In the genomic region with DNA sequence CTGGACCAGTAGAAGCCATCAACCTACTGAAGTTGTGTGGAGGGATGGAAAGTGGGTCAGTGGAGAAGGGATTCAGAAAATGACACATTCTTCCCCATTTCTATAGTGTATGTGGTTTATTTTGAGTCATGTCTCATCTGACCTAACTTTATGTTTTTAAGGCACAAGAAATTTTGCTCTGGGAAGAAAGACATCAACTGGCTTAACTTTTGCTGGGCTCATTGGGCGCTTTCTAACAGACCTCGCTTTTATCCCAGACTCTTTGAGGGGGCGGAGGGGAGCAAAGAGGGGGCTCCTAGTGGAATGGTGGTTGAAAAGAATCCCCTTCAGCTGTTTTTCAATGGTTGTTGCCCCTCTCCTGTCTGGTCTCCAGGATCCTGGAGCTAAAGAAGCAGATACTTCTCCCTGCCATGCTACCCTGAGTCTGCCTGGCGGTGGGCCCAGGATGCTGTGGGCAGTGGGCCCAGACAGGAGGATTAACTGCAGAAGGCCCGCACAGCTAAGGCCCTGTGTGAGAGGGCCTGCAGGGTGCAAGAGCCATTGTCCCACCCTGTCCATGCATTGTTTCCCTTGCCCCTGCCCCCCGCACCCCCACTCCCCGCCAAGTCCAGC, we compare ENCODE assay signal across 11 cellular contexts. TPM values are rescaled to one million over a fixed set of nuclear protein-coding genes. Genes with fewer than 3 reads are reported as not detected.
DNase-seq lines count a peak whose midpoint lies in the region; ATAC-seq and TF ChIP-seq lines count a peak whose summit lies in the region.
"Had no signal": no experiment of that assay in that cellular context is flagged by ENCODE, and none has a peak within 500 bp of the region (broad histone marks: within the 10 kb centered on the region; RNA-seq: fewer than 3 reads in every experiment).

No MANE protein-coding gene starts in this region.

- H3K4me2 ChIP-seq in PC-9: no peak overlapping the region
- H3K4me2 ChIP-seq: neural progenitor cell had no signal

- peaks cover 46% of the 10 kb centered on the region for H3K4me1 Mint-ChIP-seq in chondrocyte (ENCODE audit: low read depth)
- peaks cover 11 to 22% (median 16%) of the 10 kb centered on the region in 7 donors for H3K4me1 Mint-ChIP-seq in naive thymus-derived CD4-positive, alpha-beta T cell
- H3K4me1 Mint-ChIP-seq: neural progenitor cell had no signal

- no peak overlapping the region for H3K27ac ChIP-seq in naive thymus-derived CD4-positive, alpha-beta T cell (ENCODE audit: low read depth, low read length)
- no peak overlapping the region for H3K27ac ChIP-seq in PC-9
- H3K27ac ChIP-seq: neural progenitor cell, WERI-Rb-1 had no signal

- BruUV-seq in PC-9 (replicated peaks; lab: Mats Ljungman, UMichigan): no TSS peak

- no peaks in the 10 kb centered on the region for H3K4me1 ChIP-seq in naive thymus-derived CD4-positive, alpha-beta T cell (ENCODE audit: control insufficient read depth in 2 of 2, insufficient read depth in 2 of 2, low read length in 2 of 2)
- peaks cover 44% of the 10 kb centered on the region for H3K4me1 ChIP-seq in PC-9 (replicated peaks; ENCODE audit: insufficient read depth)
- H3K4me1 ChIP-seq: neural progenitor cell had no signal

- H3K9me3 ChIP-seq in MG63: no peaks in the 10 kb centered on the region
- H3K9me3 ChIP-seq in naive thymus-derived CD4-positive, alpha-beta T cell (ENCODE audit: control insufficient read depth in 2 of 3, low read length in 3 of 3): no peaks in the 10 kb centered on the region
- H3K9me3 ChIP-seq in PC-9 (ENCODE audit: insufficient read depth, low read depth): no peaks in the 10 kb centered on the region

- no peaks in the 10 kb centered on the region for H3K27me3 Mint-ChIP-seq in chondrocyte (ENCODE audit: low read depth)
- no peaks in the 10 kb centered on the region for H3K27me3 Mint-ChIP-seq in naive thymus-derived CD4-positive, alpha-beta T cell

- POLR2A ChIA-PET in naive thymus-derived CD4-positive, alpha-beta T cell (lab: Charles Lee): no interaction called here
- POLR2A ChIA-PET in PC-9 (lab: Charles Lee; ENCODE audit: unreplicated experiment): no interaction called here

- peaks cover 25% of the 10 kb centered on the region for H3K36me3 Mint-ChIP-seq in chondrocyte (ENCODE audit: low read depth)
- H3K36me3 Mint-ChIP-seq in naive thymus-derived CD4-positive, alpha-beta T cell: peaks cover 0 to 19% (median 10%) of the 10 kb centered on the region in 5 donors

- peak; percentile 7 for ATAC-seq in naive thymus-derived CD4-positive, alpha-beta T cell
- ATAC-seq in HG03571 (IDR thresholded peaks at IDR 0.05; ENCODE audit: unreplicated experiment): no peak

- 0 out of 2 replicates have a peak, but pooled peaks cover 5% of the 10 kb centered on the region for H3K79me2 ChIP-seq in PC-9 (ENCODE audit: low read depth)

- H3K4me3 ChIP-seq in MG63 (no peak overlapping the region), PC-9 (no peak overlapping the region)
- H3K4me3 ChIP-seq in naive thymus-derived CD4-positive, alpha-beta T cell (ENCODE audit: low read length): no peak overlapping the region
- H3K4me3 ChIP-seq: neural progenitor cell had no signal

- H3K4me3 Mint-ChIP-seq in chondrocyte (ENCODE audit: unreplicated experiment): no peak overlapping the region
- no peak overlapping the region for H3K4me3 Mint-ChIP-seq in naive thymus-derived CD4-positive, alpha-beta T cell
- H3K4me3 Mint-ChIP-seq: neural progenitor cell had no signal

- CTCF ChIA-PET in naive thymus-derived CD4-positive, alpha-beta T cell (lab: Charles Lee): no interaction called here
- CTCF ChIA-PET in PC-9 (lab: Charles Lee): no interaction called here

- no peaks in the 10 kb centered on the region for H3K9me2 ChIP-seq in PC-9 (ENCODE audit: insufficient read depth)

- peak overlapping the region; percentile 51 for H3K27ac Mint-ChIP-seq in chondrocyte (ENCODE audit: unreplicated experiment)
- peak overlapping the region in 5 of 9 donors; percentile 1 to 71 (median 47) for H3K27ac Mint-ChIP-seq in naive thymus-derived CD4-positive, alpha-beta T cell
- H3K27ac Mint-ChIP-seq: neural progenitor cell had no signal

- H4K20me1 ChIP-seq in PC-9 (ENCODE audit: insufficient read depth): no peaks in the 10 kb centered on the region

- no peaks in the 10 kb centered on the region for H3K27me3 ChIP-seq in MG63
- H3K27me3 ChIP-seq in naive thymus-derived CD4-positive, alpha-beta T cell (ENCODE audit: control insufficient read depth in 2 of 2, insufficient read depth in 2 of 2, low read length in 2 of 2): no peaks in the 10 kb centered on the region
- H3K27me3 ChIP-seq in PC-9 (ENCODE audit: insufficient read depth, low read depth): no peaks in the 10 kb centered on the region
- H3K27me3 ChIP-seq: neural progenitor cell had no signal

- peak; percentile 63 for DNase-seq in CD1c-positive myeloid dendritic cell (ENCODE audit: extremely low spot score)
- peak; percentile 81 for DNase-seq in MG63
- peak; percentile 58 for DNase-seq in chondrocyte (ENCODE audit: low spot score)
- DNase-seq in naive thymus-derived CD4-positive, alpha-beta T cell: no peak
- DNase-seq in PC-9: no peak
- no peak for DNase-seq in GM10266 (ENCODE audit: extremely low spot score)
- DNase-seq in COR-L47 (lab: John Stamatoyannopoulos, UW): no peak
- DNase-seq: Kasumi-1, WERI-Rb-1 had no signal

- peaks cover 32% of the 10 kb centered on the region for H3F3A ChIP-seq in PC-9 (ENCODE audit: insufficient read depth, low read depth)

- no peak for TF ChIP-seq CTCF in chondrocyte (IDR thresholded peaks at IDR 0.05)
- TF ChIP-seq CTCF in PC-9 (conservative IDR thresholded peaks at IDR 0.05): no peak
- no peak for TF ChIP-seq CTCF in GM10266 (IDR thresholded peaks at IDR 0.05; ENCODE audit: control insufficient read depth, insufficient read depth, low read depth, missing control alignments)

- H3K36me3 ChIP-seq in MG63: peaks cover 5% of the 10 kb centered on the region; the same call in 1 of the 2 replicates
- peaks cover 4 to 26% (median 7%) of the 10 kb centered on the region in 3 experiments for H3K36me3 ChIP-seq in naive thymus-derived CD4-positive, alpha-beta T cell (ENCODE audit: control insufficient read depth in 2 of 3, insufficient read depth in 3 of 3, low read length in 3 of 3)
- H3K36me3 ChIP-seq in PC-9 (ENCODE audit: low read depth): no peaks in the 10 kb centered on the region
- H3K36me3 ChIP-seq: neural progenitor cell had no signal

- intact Hi-C loops in naive thymus-derived CD4-positive, alpha-beta T cell (cut with micrococcal nuclease): no loop called here
- intact Hi-C loops in PC-9 (cut with micrococcal nuclease; ENCODE audit: unreplicated experiment): no loop called here

- no peaks in the 10 kb centered on the region for H3K9me3 Mint-ChIP-seq in chondrocyte (ENCODE audit: low read depth)
- no peaks in the 10 kb centered on the region for H3K9me3 Mint-ChIP-seq in naive thymus-derived CD4-positive, alpha-beta T cell
- H3K9me3 Mint-ChIP-seq: neural progenitor cell had no signal

- no peak overlapping the region for H2AFZ ChIP-seq in PC-9
- H2AFZ ChIP-seq: neural progenitor cell had no signal

RNA-seq across cellular contexts. Expression of a gene that starts 14.5 kb away (rescaled TPM):
- total RNA-seq in MG63 (2014; rRNA removed; shearing (Covaris generic); ENCODE audit: low replicate concordance): 8.4 TPM in 2 replicates
- 15.2 to 22.3 TPM (median 21.2 TPM) in 3 replicates for total RNA-seq in chondrocyte
- total RNA-seq in naive thymus-derived CD4-positive, alpha-beta T cell: 100 to 1,000 TPM in 2 of 5 experiments, 10 to 100 TPM in 3; 13.7 to 319 (median 22.9) TPM
- polyA plus RNA-seq in naive thymus-derived CD4-positive, alpha-beta T cell: 10 to 100 TPM in 1 of 2 donors, 1 to 10 TPM in 1; 9.8 to 12.1 TPM
- 9.2 and 10.3 TPM in 2 replicates for total RNA-seq in PC-9 (2021)

RNA-seq across cellular contexts. Expression of a gene that starts 31.4 kb away (rescaled TPM):
- total RNA-seq in MG63 (2014; rRNA removed; shearing (Covaris generic); ENCODE audit: low replicate concordance): 0.32 and 0.40 TPM in 2 replicates
- total RNA-seq in chondrocyte (4.5 to 8.1 TPM (median 6.2 TPM) in 3 replicates), PC-9 (2021) (9.0 and 9.5 TPM in 2 replicates)
- total RNA-seq in naive thymus-derived CD4-positive, alpha-beta T cell: 1 to 10 TPM; 2.8 to 9.7 (median 5.3) TPM
- polyA plus RNA-seq in naive thymus-derived CD4-positive, alpha-beta T cell: under 1 TPM; 0.37 to 0.63 TPM

RNA-seq across cellular contexts. Expression of a gene that starts 31.5 kb away (rescaled TPM):
- total RNA-seq in MG63 (2014; rRNA removed; shearing (Covaris generic); ENCODE audit: low replicate concordance): 11.4 and 19.4 TPM in 2 replicates
- total RNA-seq in chondrocyte: 52.8 to 60.9 TPM (median 54.2 TPM) in 3 replicates
- total RNA-seq in naive thymus-derived CD4-positive, alpha-beta T cell: 10 to 100 TPM; 28.2 to 58.5 (median 44.6) TPM
- polyA plus RNA-seq in naive thymus-derived CD4-positive, alpha-beta T cell: 10 to 100 TPM; 14.8 to 22.0 TPM
- 43.4 and 44.4 TPM in 2 replicates for total RNA-seq in PC-9 (2021)

RNA-seq across cellular contexts. Expression of a gene that starts 53.5 kb away (rescaled TPM):
- total RNA-seq in MG63 (2014; rRNA removed; shearing (Covaris generic); ENCODE audit: low replicate concordance): not detected in 2 replicates
- total RNA-seq in chondrocyte (0.10 TPM in 2 of 3 replicates, not detected in the other), PC-9 (2021) (not detected in 2 replicates)
- total RNA-seq in naive thymus-derived CD4-positive, alpha-beta T cell: under 1 TPM in 1 of 5 experiments, not detected in 4; 0.07 TPM
- polyA plus RNA-seq in naive thymus-derived CD4-positive, alpha-beta T cell: not detected

Comparison
In these comparisons a context has a peak if more than half of its experiments do, and no peak if none do; other contexts are left out.
1. DNase-seq: peak in CD1c-positive myeloid dendritic cell (single experiment), MG63 (single experiment) and chondrocyte (single experiment); none in naive thymus-derived CD4-positive, alpha-beta T cell (0 of 9), PC-9 (0 of 2), GM10266 (single experiment) and COR-L47 (single experiment).